1 cellular context compared by ENCODE assay signal in genomic region chr17:3773966-3774365, GRCh38.
TF ChIP-seq lines count a peak whose summit lies in the region.

No MANE protein-coding gene starts in this region.

TF ChIP-seq in SK-N-SH, 30 proteins besides CTCF, POLR2A, EP300 and RAD21 (continued from another document):
- TF ChIP-seq FOXJ3 (CRISPR knock-in tag; IDR thresholded peaks at IDR 0.05) = no peak
- TF ChIP-seq CHD2 (IDR thresholded peaks at IDR 0.05; ENCODE audit: low read length, partially characterized antibody) = no peak
- TF ChIP-seq EZH2phosphoT487 (IDR thresholded peaks at IDR 0.05; ENCODE audit: borderline replicate concordance, low read depth) = no peak
- TF ChIP-seq YY1 (IDR thresholded peaks at IDR 0.05; ENCODE audit: low read depth) = no peak
TF ChIP-seq in SK-N-SH: peak in this region for 0.
